ENCODE assay signal across 10 cellular contexts in genomic region chr10:110916554-110917346, GRCh38. TPM values are rescaled to one million over a fixed set of nuclear protein-coding genes. Genes with fewer than 3 reads are reported as not detected.
DNase-seq lines count a peak whose midpoint lies in the region; ATAC-seq and TF ChIP-seq lines count a peak whose summit lies in the region.
"Had no signal": no experiment of that assay in that cellular context is flagged by ENCODE, and none has a peak within 500 bp of the region (broad histone marks: within the 10 kb centered on the region; RNA-seq: fewer than 3 reads in every experiment).

No MANE protein-coding gene starts in this region.

- H3K4me3 ChIP-seq in AG10803 (ENCODE audit: low read length): no peak overlapping the region
- peak overlapping the region; percentile 27 for H3K4me3 ChIP-seq in adipocyte (ENCODE audit: low read length)
- no peak overlapping the region for H3K4me3 ChIP-seq in mesodermal cell (ENCODE audit: extremely low read depth, insufficient read depth, low read length, poor library complexity, severe bottlenecking)
- H3K4me3 ChIP-seq in transverse colon: no peak overlapping the region

- H3K9ac ChIP-seq in adipocyte (ENCODE audit: low read length): peak overlapping the region; percentile 19

- H3K27me3 ChIP-seq in adipocyte (replicated peaks; ENCODE audit: control insufficient read depth, insufficient read depth, low read length): no peaks in the 10 kb centered on the region
- no peaks in the 10 kb centered on the region for H3K27me3 ChIP-seq in transverse colon
- H3K27me3 ChIP-seq: left lung had no signal

- WGBS in mesodermal cell (ENCODE audit: insufficient coverage in 2 of 2), 2 experiments: 100% methylated on average over 1 of the region's 3 CpGs; no CpG with 5 or more reads in 1 of the 2 experiments
- 95 to 96% methylated on average over 3 of the region's 3 CpGs for WGBS in transverse colon (ENCODE audit: low coverage in 1 of 2), 2 donors

- intact Hi-C loops in transverse colon (cut with DNase I; ENCODE audit: low total_unique reads): no loop called here

- in situ Hi-C loops in transverse colon (cut with MboI; ENCODE audit: low pct_ligation_motif_present in 1 of 4, low pct_unique_long_range_greater_than_20kb in 1 of 4, low sequenced_read_pairs in 3 of 4): loop anchor here in 2 of 4 donors (25.0 kb wide), 2 partner anchors 304 to 329 kb away; no protein-coding TSS in a partner anchor

- H3K9me3 ChIP-seq in adipocyte (ENCODE audit: control insufficient read depth, low read length) (no peaks in the 10 kb centered on the region), mesodermal cell (ENCODE audit: control insufficient read depth, low read length) (no peaks in the 10 kb centered on the region), transverse colon (no peaks in the 10 kb centered on the region)
- H3K9me3 ChIP-seq: left lung had no signal

- TF ChIP-seq POLR2A in transverse colon (IDR thresholded peaks at IDR 0.05): no peak

- TF ChIP-seq CTCF in AG10803 (conservative IDR thresholded peaks at IDR 0.05; ENCODE audit: low read length) (no peak), transverse colon (IDR thresholded peaks at IDR 0.05) (no peak)

- peak overlapping the region; percentile 78 for H3K27ac ChIP-seq in mesodermal cell (ENCODE audit: low read depth, low read length, severe bottlenecking)
- no peak overlapping the region for H3K27ac ChIP-seq in transverse colon

- TF ChIP-seq EP300 in transverse colon (IDR thresholded peaks at IDR 0.05; ENCODE audit: low read depth): no peak

- H3K36me3 ChIP-seq in adipocyte (ENCODE audit: control insufficient read depth, insufficient read depth, low read length, severe bottlenecking) (no peaks in the 10 kb centered on the region), mesodermal cell (ENCODE audit: control insufficient read depth, insufficient read depth, low read length) (no peaks in the 10 kb centered on the region), transverse colon (no peaks in the 10 kb centered on the region)
- H3K36me3 ChIP-seq: left lung had no signal

- ATAC-seq in HG03108 (IDR thresholded peaks at IDR 0.05; ENCODE audit: unreplicated experiment) (no peak), HG03439 (IDR thresholded peaks at IDR 0.05; ENCODE audit: unreplicated experiment) (no peak)
- ATAC-seq: left lung had no signal

- H3K4me1 ChIP-seq in adipocyte (ENCODE audit: control insufficient read depth, insufficient read depth, low read length) (peaks cover 46% of the 10 kb centered on the region), mesodermal cell (ENCODE audit: control insufficient read depth, insufficient read depth, low read length, poor library complexity, severe bottlenecking) (peaks cover 10% of the 10 kb centered on the region), transverse colon (peaks cover 6 to 22% (median 13%) of the 10 kb centered on the region in 4 donors)

- DNase-seq in AG10803 (ENCODE audit: low read depth) (peak; percentile 95), HS-27A (ENCODE audit: low read depth) (peak; percentile 68), adipocyte (ENCODE audit: low read depth) (peak; percentile 77), transverse colon (no peak), D341Med (ENCODE audit: low spot score) (no peak)
- DNase-seq: left lung, NCI-H510A had no signal

RNA-seq across cellular contexts. Expression of gene BBIP1, which starts 2.2 kb away (rescaled TPM):
- 46.7 TPM for polyA plus RNA-seq in mesodermal cell (2013, experiment 1 of 2)
- polyA plus RNA-seq in mesodermal cell (2013, experiment 2 of 2): 54.5 TPM
- total RNA-seq in transverse colon: 10 to 100 TPM in 3 of 4 donors, 1 to 10 TPM in 1; 9.6 to 44.9 (median 18.1) TPM

RNA-seq across cellular contexts. Expression of gene SHOC2, which starts 2.7 kb away (rescaled TPM):
- polyA plus RNA-seq in mesodermal cell (2013, experiment 1 of 2): 33.1 TPM
- polyA plus RNA-seq in mesodermal cell (2013, experiment 2 of 2): 29.4 TPM
- total RNA-seq in transverse colon: 100 to 1,000 TPM in 1 of 4 donors, 10 to 100 TPM in 3; 57.3 to 125 (median 73.4) TPM

RNA-seq across cellular contexts. Expression of gene PDCD4, which starts 45.0 kb away (rescaled TPM):
- 54.3 TPM for polyA plus RNA-seq in mesodermal cell (2013, experiment 1 of 2)
- 59.0 TPM for polyA plus RNA-seq in mesodermal cell (2013, experiment 2 of 2)
- 100 to 1,000 TPM in 3 of 4 donors, 10 to 100 TPM in 1; 98.3 to 724 (median 511) TPM for total RNA-seq in transverse colon

Comparison
In these comparisons a context has a peak if more than half of its experiments do, and no peak if none do; other contexts are left out.
1. DNase-seq: peak in AG10803 (single experiment), HS-27A (single experiment) and adipocyte (single experiment); none in transverse colon (single experiment) and D341Med (single experiment).